ENCODE assay signal across 20 cellular contexts in the genomic region with DNA sequence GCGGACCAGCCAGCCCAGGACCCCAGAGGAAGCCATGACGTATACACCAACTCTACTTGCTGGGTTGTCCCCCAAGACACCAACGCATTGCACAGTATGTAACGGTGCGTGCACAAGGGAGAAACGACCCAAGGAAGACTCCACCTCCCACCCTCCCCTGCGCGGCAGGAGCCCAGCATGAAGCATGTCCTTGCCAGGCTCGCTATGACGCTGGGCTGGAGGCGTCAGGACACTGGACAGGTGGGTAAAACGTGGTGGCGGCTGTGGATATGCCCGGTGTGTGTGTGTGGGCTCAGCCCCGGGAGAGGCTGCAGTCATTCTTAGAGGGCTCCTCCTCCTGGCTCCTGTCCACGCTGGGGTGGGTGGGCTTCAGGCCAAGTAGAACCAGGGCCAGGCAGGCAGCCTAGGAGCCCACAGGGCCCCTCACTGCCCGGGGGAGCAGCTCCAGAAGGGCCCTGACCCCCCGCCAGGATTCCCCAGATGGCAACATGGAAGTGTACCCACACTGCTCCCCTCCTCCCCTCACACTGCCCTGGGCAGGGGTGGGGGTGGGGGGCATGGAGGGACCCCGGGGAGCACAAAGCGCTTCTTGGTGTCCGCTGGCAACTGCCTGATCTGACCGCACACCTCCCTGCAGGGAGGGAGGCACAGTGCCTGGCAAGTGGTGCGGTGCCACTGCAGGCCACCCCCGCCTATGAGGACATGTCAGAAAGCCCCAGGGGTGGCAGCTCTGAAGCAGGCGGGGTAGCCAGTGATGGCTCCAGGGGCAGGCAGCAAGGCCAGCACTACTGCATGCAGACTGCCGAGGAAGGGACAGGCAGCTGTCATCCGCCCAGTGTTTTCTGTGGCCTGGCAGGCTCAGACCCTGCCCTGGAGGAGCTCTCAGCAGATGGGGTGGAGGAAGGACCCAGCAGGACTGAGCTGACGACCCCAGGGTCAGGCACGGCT. TPM values are rescaled to one million over a fixed set of nuclear protein-coding genes. Genes with fewer than 3 reads are reported as not detected.
DNase-seq lines count a peak whose midpoint lies in the region; ATAC-seq and TF ChIP-seq lines count a peak whose summit lies in the region.
"Had no signal": no experiment of that assay in that cellular context is flagged by ENCODE, and none has a peak within 500 bp of the region (broad histone marks: within the 10 kb centered on the region; RNA-seq: fewer than 3 reads in every experiment).

No MANE protein-coding gene starts in this region.

- no peak overlapping the region for H3K27ac ChIP-seq in WERI-Rb-1
- H3K27ac ChIP-seq in liver (ENCODE audit: low read depth in 1 of 2, low read length in 2 of 2), result peak overlapping the region; percentile 14 to 45
- H3K27ac ChIP-seq: HL-60 had no signal

- peaks cover 16% of the 10 kb centered on the region for H3K36me3 ChIP-seq in WERI-Rb-1
- H3K36me3 ChIP-seq in liver (ENCODE audit: control insufficient read depth in 4 of 4, insufficient read depth in 3 of 4, low read depth in 1 of 4, low read length in 3 of 4), result peaks cover 0 to 5% (median 2%) of the 10 kb centered on the region in 4 donors

- H3K9me3 ChIP-seq in WERI-Rb-1 (ENCODE audit: severe bottlenecking) (peaks cover 2% of the 10 kb centered on the region), liver (ENCODE audit: control insufficient read depth in 4 of 4, low read length in 3 of 4) (no peaks in the 10 kb centered on the region)
- H3K9me3 ChIP-seq: mucosa of descending colon had no signal

- no peak for TF ChIP-seq RAD21 in liver (IDR thresholded peaks at IDR 0.05)

- H3K4me3 ChIP-seq in WERI-Rb-1 (ENCODE audit: low read depth, low read length) (no peak overlapping the region), liver (ENCODE audit: low read depth in 1 of 3, low read length in 3 of 3) (no peak overlapping the region)
- H3K4me3 ChIP-seq: mucosa of descending colon had no signal

- H3K27me3 ChIP-seq in WERI-Rb-1 (ENCODE audit: insufficient read depth, low read depth, severe bottlenecking) (no peaks in the 10 kb centered on the region), liver (ENCODE audit: control insufficient read depth in 4 of 4, insufficient read depth in 4 of 4, low read length in 3 of 4) (no peaks in the 10 kb centered on the region)

- peak; percentile 2 for DNase-seq in activated CD4-positive, alpha-beta T cell treated with anti-CD3 and anti-CD28 coated beads for 36 hours
- no peak for DNase-seq in activated CD4-positive, alpha-beta T cell treated with anti-CD3 and anti-CD28 coated beads, Interleukin-2, amount 50 U/mL, for 1 hour
- DNase-seq in WERI-Rb-1, result peak; percentile 5
- DNase-seq in stimulated activated naive CD8-positive, alpha-beta T cell treated with anti-CD3 and anti-CD28 coated beads, Interleukin-15, Interleukin-2, amounts not matched to agents 100 U/mL and 50 U/mL, for 24 hours, result peak; percentile 1
- DNase-seq in NCI-H82 treated with DMSO at 0.1 percent for 48 hours (lab: John Stamatoyannopoulos, UW; ENCODE audit: unreplicated experiment), result no peak
- no peak for DNase-seq in HK-2 (ENCODE audit: unreplicated experiment)
- DNase-seq: activated CD4-positive, alpha-beta T cell treated with anti-CD3 and anti-CD28 coated beads, Interleukin-2, amount 10 ng/mL, durations not matched to agents 24 days and 14 days; activated naive CD8-positive, alpha-beta T cell treated with anti-CD3 and anti-CD28 coated beads, Interleukin-2, amount 50 U/mL, for 24 hours; activated T-cell treated with anti-CD3 and anti-CD28 coated beads, Interleukin-2, amount 50 U/mL, for 72 hours; cerebellar nuclear complex; EL; hippocampal formation; NCI-H1436 treated with DMSO at 0.1 percent for 48 hours had no signal

- peaks cover 10% of the 10 kb centered on the region for H3K36me3 Mint-ChIP-seq in activated CD4-positive, alpha-beta T cell treated with anti-CD3 and anti-CD28 coated beads for 36 hours (ENCODE audit: low read depth)

- intact Hi-C loops in activated CD4-positive, alpha-beta T cell treated with anti-CD3 and anti-CD28 coated beads for 36 hours (cut with DNase I, micrococcal nuclease), result no loop called here

- peaks cover 16 to 53% (median 36%) of the 10 kb centered on the region in 4 donors for H3K4me1 ChIP-seq in liver (ENCODE audit: control insufficient read depth in 4 of 4, insufficient read depth in 4 of 4, low read length in 3 of 4)

- CTCF ChIA-PET in activated CD4-positive, alpha-beta T cell treated with anti-CD3 and anti-CD28 coated beads for 36 hours (lab: Charles Lee), result no interaction called here

- no peak overlapping the region for H3K9ac ChIP-seq in liver (ENCODE audit: low read depth in 1 of 2, low read length in 2 of 2)

- POLR2A ChIA-PET in activated CD4-positive, alpha-beta T cell treated with anti-CD3 and anti-CD28 coated beads for 36 hours (lab: Charles Lee), result interaction anchor here (0.6 kb wide), 1 partner anchor 144 kb away, joined by 5 read pairs; no protein-coding TSS in a partner anchor

- H3K4me1 Mint-ChIP-seq in activated CD4-positive, alpha-beta T cell treated with anti-CD3 and anti-CD28 coated beads for 36 hours, result no peaks in the 10 kb centered on the region
- H3K4me1 Mint-ChIP-seq: activated CD4-positive, alpha-beta T cell treated with anti-CD3 and anti-CD28 coated beads, Interleukin-2, amount 10 ng/mL, durations not matched to agents 24 days and 14 days had no signal

- ATAC-seq in activated CD4-positive, alpha-beta T cell treated with anti-CD3 and anti-CD28 coated beads for 36 hours, result no peak
- no peak for ATAC-seq in stimulated activated naive CD8-positive, alpha-beta T cell treated with anti-CD3 and anti-CD28 coated beads, Interleukin-15, Interleukin-2, amounts not matched to agents 100 U/mL and 50 U/mL, for 24 hours
- no peak for ATAC-seq in HG03039 (IDR thresholded peaks at IDR 0.05; ENCODE audit: unreplicated experiment)
- ATAC-seq: activated naive CD8-positive, alpha-beta T cell treated with anti-CD3 and anti-CD28 coated beads, Interleukin-2, amount 50 U/mL, for 24 hours; activated T-cell treated with anti-CD3 and anti-CD28 coated beads, Interleukin-2, amount 50 U/mL, for 72 hours; mucosa of descending colon; stimulated activated memory B cell treated with anti-CD40 and anti-IgM and Interleukin-4, amounts not matched to agents 10 μg/mL and 1 μg/mL and 100 μg/mL, for 72 hours had no signal

- no peak for TF ChIP-seq CTCF in WERI-Rb-1 (IDR thresholded peaks at IDR 0.05; ENCODE audit: low read depth, low read length)
- no peak for TF ChIP-seq CTCF in liver (IDR thresholded peaks at IDR 0.05; ENCODE audit: low read depth, low read length, missing input control)

- no peak overlapping the region for H3K4me3 Mint-ChIP-seq in activated CD4-positive, alpha-beta T cell treated with anti-CD3 and anti-CD28 coated beads for 36 hours
- H3K4me3 Mint-ChIP-seq: activated CD4-positive, alpha-beta T cell treated with anti-CD3 and anti-CD28 coated beads, Interleukin-2, amount 10 ng/mL, durations not matched to agents 24 days and 14 days; activated naive CD8-positive, alpha-beta T cell treated with anti-CD3 and anti-CD28 coated beads, Interleukin-2, amount 50 U/mL, for 24 hours; activated T-cell treated with anti-CD3 and anti-CD28 coated beads, Interleukin-2, amount 50 U/mL, for 72 hours; CD4-positive, alpha-beta T cell; stimulated activated memory B cell treated with anti-CD40 and anti-IgM and Interleukin-4, amounts not matched to agents 10 μg/mL and 1 μg/mL and 100 μg/mL, for 72 hours; type B pancreatic cell had no signal

- WGBS in liver, result 87% methylated on average over 29 of the region's 29 CpGs

- H3K27ac Mint-ChIP-seq in activated CD4-positive, alpha-beta T cell treated with anti-CD3 and anti-CD28 coated beads for 36 hours, result no peak overlapping the region
- H3K27ac Mint-ChIP-seq: activated CD4-positive, alpha-beta T cell treated with anti-CD3 and anti-CD28 coated beads, Interleukin-2, amount 10 ng/mL, durations not matched to agents 24 days and 14 days; activated naive CD8-positive, alpha-beta T cell treated with anti-CD3 and anti-CD28 coated beads, Interleukin-2, amount 50 U/mL, for 24 hours; activated T-cell treated with anti-CD3 and anti-CD28 coated beads, Interleukin-2, amount 50 U/mL, for 72 hours; CD4-positive, alpha-beta T cell; stimulated activated memory B cell treated with anti-CD40 and anti-IgM and Interleukin-4, amounts not matched to agents 10 μg/mL and 1 μg/mL and 100 μg/mL, for 72 hours; type B pancreatic cell had no signal

- no peaks in the 10 kb centered on the region for H3K27me3 Mint-ChIP-seq in activated CD4-positive, alpha-beta T cell treated with anti-CD3 and anti-CD28 coated beads for 36 hours
- H3K27me3 Mint-ChIP-seq: activated CD4-positive, alpha-beta T cell treated with anti-CD3 and anti-CD28 coated beads, Interleukin-2, amount 10 ng/mL, durations not matched to agents 24 days and 14 days; activated naive CD8-positive, alpha-beta T cell treated with anti-CD3 and anti-CD28 coated beads, Interleukin-2, amount 50 U/mL, for 24 hours; CD4-positive, alpha-beta T cell; stimulated activated memory B cell treated with anti-CD40 and anti-IgM and Interleukin-4, amounts not matched to agents 10 μg/mL and 1 μg/mL and 100 μg/mL, for 72 hours; type B pancreatic cell had no signal

- peaks cover 5% of the 10 kb centered on the region for H3K9me3 Mint-ChIP-seq in activated CD4-positive, alpha-beta T cell treated with anti-CD3 and anti-CD28 coated beads for 36 hours (ENCODE audit: low read depth)
- H3K9me3 Mint-ChIP-seq: CD4-positive, alpha-beta T cell; type B pancreatic cell had no signal

TF ChIP-seq in liver, 16 proteins besides CTCF, POLR2A, EP300 and RAD21 (continues in another document):
- no peak for TF ChIP-seq HNF4A (conservative IDR thresholded peaks at IDR 0.05)
- TF ChIP-seq, protein P1, sequence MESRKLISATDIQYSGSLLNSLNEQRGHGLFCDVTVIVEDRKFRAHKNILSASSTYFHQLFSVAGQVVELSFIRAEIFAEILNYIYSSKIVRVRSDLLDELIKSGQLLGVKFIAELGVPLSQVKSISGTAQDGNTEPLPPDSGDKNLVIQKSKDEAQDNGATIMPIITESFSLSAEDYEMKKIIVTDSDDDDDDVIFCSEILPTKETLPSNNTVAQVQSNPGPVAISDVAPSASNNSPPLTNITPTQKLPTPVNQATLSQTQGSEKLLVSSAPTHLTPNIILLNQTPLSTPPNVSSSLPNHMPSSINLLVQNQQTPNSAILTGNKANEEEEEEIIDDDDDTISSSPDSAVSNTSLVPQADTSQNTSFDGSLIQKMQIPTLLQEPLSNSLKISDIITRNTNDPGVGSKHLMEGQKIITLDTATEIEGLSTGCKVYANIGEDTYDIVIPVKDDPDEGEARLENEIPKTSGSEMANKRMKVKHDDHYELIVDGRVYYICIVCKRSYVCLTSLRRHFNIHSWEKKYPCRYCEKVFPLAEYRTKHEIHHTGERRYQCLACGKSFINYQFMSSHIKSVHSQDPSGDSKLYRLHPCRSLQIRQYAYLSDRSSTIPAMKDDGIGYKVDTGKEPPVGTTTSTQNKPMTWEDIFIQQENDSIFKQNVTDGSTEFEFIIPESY (IDR thresholded peaks at IDR 0.05), result no peak
- TF ChIP-seq FOXA1 (IDR thresholded peaks at IDR 0.05), result no peak

RNA-seq across cellular contexts. Expression of a gene that starts 49.0 kb away (rescaled TPM):
- total RNA-seq in activated CD4-positive, alpha-beta T cell treated with anti-CD3 and anti-CD28 coated beads for 36 hours, result 10 to 100 TPM; 12.8 to 13.8 TPM
- total RNA-seq in liver, result 10 to 100 TPM; 19.1 to 31.9 TPM
- 10 to 100 TPM; 17.9 to 31.7 TPM for polyA plus RNA-seq in liver

Comparison
In these comparisons a context has a peak if more than half of its experiments do, and no peak if none do; other contexts are left out.
1. DNase-seq: peak in activated CD4-positive, alpha-beta T cell treated with anti-CD3 and anti-CD28 coated beads for 36 hours (single experiment), WERI-Rb-1 (single experiment) and stimulated activated naive CD8-positive, alpha-beta T cell treated with anti-CD3 and anti-CD28 coated beads, Interleukin-15, Interleukin-2, amounts not matched to agents 100 U/mL and 50 U/mL, for 24 hours (single experiment); none in activated CD4-positive, alpha-beta T cell treated with anti-CD3 and anti-CD28 coated beads, Interleukin-2, amount 50 U/mL, for 1 hour (single experiment), NCI-H82 treated with DMSO at 0.1 percent for 48 hours (single experiment) and HK-2 (single experiment).